1 cellular context compared by ENCODE assay signal in genomic region chr18:75799449-75800330, GRCh38.
TF ChIP-seq lines count a peak whose summit lies in the region.

No MANE protein-coding gene starts in this region.

TF ChIP-seq in A549, 52 proteins besides CTCF, POLR2A, EP300 and RAD21:
- TF ChIP-seq FOSB (CRISPR knock-in tag; IDR thresholded peaks at IDR 0.05) = no peak
- no peak for TF ChIP-seq NPAS2 (CRISPR knock-in tag; IDR thresholded peaks at IDR 0.05; ENCODE audit: borderline replicate concordance)
- TF ChIP-seq RFX5 (IDR thresholded peaks at IDR 0.05) = no peak
- TF ChIP-seq EHF (CRISPR knock-in tag; IDR thresholded peaks at IDR 0.05) = no peak
- TF ChIP-seq BHLHE40 (IDR thresholded peaks at IDR 0.05; ENCODE audit: low read depth, low read length) = no peak
